Comparison of ENCODE assay signal across 29 cellular contexts in the genomic region with DNA sequence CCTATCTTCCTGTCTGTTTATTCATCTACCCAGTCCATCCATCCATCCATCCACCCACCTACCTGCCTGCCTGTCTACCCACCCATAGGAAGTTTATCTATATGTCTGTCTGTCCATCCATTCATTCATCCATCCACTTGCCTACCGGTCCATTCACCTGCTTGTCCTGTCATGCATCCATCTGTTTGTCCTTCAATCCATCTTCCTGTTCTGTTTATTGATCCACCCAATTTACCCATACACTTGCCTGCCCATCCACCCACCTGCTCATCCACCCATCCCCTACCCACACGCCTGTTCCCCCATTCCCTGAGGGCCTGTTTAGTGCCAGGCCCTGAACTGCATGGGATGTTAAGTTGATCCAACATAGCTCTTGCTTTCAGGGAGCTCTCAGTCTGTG. TPM values are rescaled to one million over a fixed set of nuclear protein-coding genes. Genes with fewer than 3 reads are reported as not detected.
"Had no signal": no experiment of that assay in that cellular context is flagged by ENCODE, and none has a peak within 500 bp of the region (broad histone marks: within the 10 kb centered on the region; RNA-seq: fewer than 3 reads in every experiment).

No MANE protein-coding gene starts in this region.

- H3K9me3 Mint-ChIP-seq: activated naive CD4-positive, alpha-beta T cell treated with anti-CD3 and anti-CD28 coated beads, Interleukin-2, amount 50 U/mL, for 24 hours; activated T-cell treated with anti-CD3 and anti-CD28 coated beads, Interleukin-2, amount 50 U/mL, for 4 hours; activated T-helper 2 cell treated with anti-CD3 and anti-CD28 coated beads, Interferon-gamma antibody, Interleukin-2, Interleukin-4, amounts not matched to agents 10 μg/mL and 5 μg/mL and 100 μg/mL, durations not matched to agents 14 hours and 24 hours and 36 hours; nephron had no signal

- DNase-seq: activated CD4-positive, alpha-beta T cell treated with anti-CD3 and anti-CD28 coated beads for 36 hours; activated CD4-positive, alpha-beta T cell treated with anti-CD3 and anti-CD28 coated beads, Interleukin-2, amount 50 U/mL, for 4 hours; activated CD4-positive, CD25-positive, alpha-beta regulatory T cell; activated naive CD8-positive, alpha-beta T cell treated with anti-CD3 and anti-CD28 coated beads, Interleukin-2, amount 50 U/mL, for 24 hours; activated T-cell treated with anti-CD3 and anti-CD28 coated beads, Interleukin-2, amount 50 U/mL, for 4 hours; amygdala; caudate nucleus; foreskin melanocyte; heart right ventricle; left lung; lower lobe of right lung; mesenchymal stem cell; right lobe of liver; stimulated activated CD4-positive, alpha-beta T cell treated with anti-CD3 and anti-CD28 coated beads, Interleukin-12 subunit alpha, Interleukin-12 subunit beta, amount 100 ng/mL, for 4 hours; stimulated activated CD4-positive, alpha-beta T cell treated with anti-CD3 and anti-CD28 coated beads, Interleukin-4, amount 100 ng/mL, for 4 hours; stimulated activated CD8-positive, alpha-beta memory T cell treated with anti-CD3 and anti-CD28 coated beads, Interleukin-4, amount 100 ng/mL, for 48 hours; stimulated activated naive B cell treated with anti-CD40 and anti-IgM and Interleukin-4, amounts not matched to agents 10 μg/mL and 1 μg/mL and 100 μg/mL, for 72 hours; stomach; thyroid gland had no signal

- H3K4me3 Mint-ChIP-seq: activated CD4-positive, alpha-beta T cell treated with anti-CD3 and anti-CD28 coated beads for 36 hours; activated naive CD4-positive, alpha-beta T cell treated with anti-CD3 and anti-CD28 coated beads, Interleukin-2, amount 50 U/mL, for 24 hours; activated naive CD8-positive, alpha-beta T cell treated with anti-CD3 and anti-CD28 coated beads, Interleukin-2, amount 50 U/mL, for 24 hours; activated T-cell treated with anti-CD3 and anti-CD28 coated beads, Interleukin-2, amount 50 U/mL, for 4 hours; nephron; stimulated activated naive B cell treated with anti-CD40 and anti-IgM and Interleukin-4, amounts not matched to agents 10 μg/mL and 1 μg/mL and 100 μg/mL, for 72 hours had no signal

- H3K27ac Mint-ChIP-seq: activated CD4-positive, alpha-beta T cell treated with anti-CD3 and anti-CD28 coated beads for 36 hours; activated naive CD4-positive, alpha-beta T cell treated with anti-CD3 and anti-CD28 coated beads, Interleukin-2, amount 50 U/mL, for 24 hours; activated naive CD8-positive, alpha-beta T cell treated with anti-CD3 and anti-CD28 coated beads, Interleukin-2, amount 50 U/mL, for 24 hours; activated T-helper 2 cell treated with anti-CD3 and anti-CD28 coated beads, Interferon-gamma antibody, Interleukin-2, Interleukin-4, amounts not matched to agents 10 μg/mL and 5 μg/mL and 100 μg/mL, durations not matched to agents 14 hours and 24 hours and 36 hours; nephron; progenitor cell of endocrine pancreas; stimulated activated naive B cell treated with anti-CD40 and anti-IgM and Interleukin-4, amounts not matched to agents 10 μg/mL and 1 μg/mL and 100 μg/mL, for 72 hours had no signal

- H3K27me3 Mint-ChIP-seq: activated CD4-positive, alpha-beta T cell treated with anti-CD3 and anti-CD28 coated beads for 36 hours; activated naive CD4-positive, alpha-beta T cell treated with anti-CD3 and anti-CD28 coated beads, Interleukin-2, amount 50 U/mL, for 24 hours; activated naive CD8-positive, alpha-beta T cell treated with anti-CD3 and anti-CD28 coated beads, Interleukin-2, amount 50 U/mL, for 24 hours; stimulated activated naive B cell treated with anti-CD40 and anti-IgM and Interleukin-4, amounts not matched to agents 10 μg/mL and 1 μg/mL and 100 μg/mL, for 72 hours had no signal

- ATAC-seq: activated CD4-positive, alpha-beta T cell treated with anti-CD3 and anti-CD28 coated beads for 36 hours; activated naive CD8-positive, alpha-beta T cell treated with anti-CD3 and anti-CD28 coated beads, Interleukin-2, amount 50 U/mL, for 24 hours; activated T-cell treated with anti-CD3 and anti-CD28 coated beads, Interleukin-2, amount 50 U/mL, for 4 hours; heart right ventricle; left lung; lower lobe of right lung; right lobe of liver; stimulated activated naive B cell treated with anti-CD40 and anti-IgM and Interleukin-4, amounts not matched to agents 10 μg/mL and 1 μg/mL and 100 μg/mL, for 72 hours had no signal

- H3K36me3 ChIP-seq: esophagus muscularis mucosa, ovary, right lobe of liver, thyroid gland had no signal

- H3K27ac ChIP-seq: esophagus muscularis mucosa, heart right ventricle, left lung, lower lobe of right lung, ovary, right lobe of liver, skin epidermis, stomach, thyroid gland, upper lobe of left lung had no signal

- H3K9me3 ChIP-seq: esophagus muscularis mucosa, heart right ventricle, left lung, lower lobe of right lung, ovary, right lobe of liver, stomach, thyroid gland, upper lobe of left lung had no signal

- H3K4me3 ChIP-seq: esophagus muscularis mucosa, heart right ventricle, left lung, lower lobe of right lung, ovary, right lobe of liver, skin epidermis, stomach, thyroid gland, upper lobe of left lung had no signal

- H3K4me1 ChIP-seq: left lung, lower lobe of right lung, right lobe of liver, stomach, thyroid gland, upper lobe of left lung had no signal

RNA-seq across cellular contexts. Expression of gene PARVG, which starts 18.4 kb away (rescaled TPM):
- total RNA-seq: glomerular endothelial cell, progenitor cell of endocrine pancreas, renal cortical epithelial cell had no signal
